26 cellular contexts compared by ENCODE assay signal in the genomic region with DNA sequence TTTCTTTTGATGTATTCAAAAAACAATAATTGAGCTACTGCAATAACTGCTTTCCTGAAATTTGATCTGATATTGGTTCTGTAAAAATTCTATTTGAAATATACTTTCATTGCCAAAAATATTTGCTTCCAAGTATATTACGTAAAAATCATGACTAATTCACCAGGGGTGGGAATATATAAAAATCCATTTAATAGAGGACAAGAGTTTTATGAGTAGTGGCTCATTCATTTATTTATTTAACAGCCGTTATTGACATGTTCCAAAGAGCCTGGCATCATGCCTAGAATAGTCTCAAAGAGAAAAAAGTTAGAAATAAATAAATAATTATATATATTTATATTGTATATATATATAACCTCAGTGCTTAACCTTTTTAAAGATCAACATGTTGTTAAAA.
A peak's percentile ranks its signal among the peaks of the same experiment; 100 is the strongest.
DNase-seq lines count a peak whose midpoint lies in the region; ATAC-seq and TF ChIP-seq lines count a peak whose summit lies in the region.
"Had no signal": no experiment of that assay in that cellular context is flagged by ENCODE, and none has a peak within 500 bp of the region (broad histone marks: within the 10 kb centered on the region; RNA-seq: fewer than 3 reads in every experiment).

No MANE protein-coding gene starts in this region.

- DNase-seq in DMS153 treated with DMSO at 0.1 percent for 48 hours (lab: John Stamatoyannopoulos, UW; ENCODE audit: unreplicated experiment): peak; percentile 48
- DNase-seq in HS-5 (ENCODE audit: low read depth): peak; percentile 2
- DNase-seq in NCI-H510A (lab: John Stamatoyannopoulos, UW): peak; percentile 10
- DNase-seq in fibroblast of mammary gland (ENCODE audit: low read depth): peak; percentile 9
- no peak for DNase-seq in nucleus accumbens (lab: John Stamatoyannopoulos, UW)
- no peak for DNase-seq in iPS-NIHi11 (ENCODE audit: low spot score)
- DNase-seq: activated CD4-positive, alpha-beta T cell treated with anti-CD3 and anti-CD28 coated beads for 4 hours; activated naive CD8-positive, alpha-beta T cell treated with anti-CD3 and anti-CD28 coated beads, Interleukin-2, amount 10 ng/mL, durations not matched to agents 7 days and 5 days; activated T-cell treated with anti-CD3 and anti-CD28 coated beads for 4 hours; GM23248; HFFc6; IMR-90; mesendoderm; MG63; NCI-H1436; NCI-H2171; Right ventricle myocardium superior; stimulated activated CD4-positive, alpha-beta T cell treated with anti-CD3 and anti-CD28 coated beads, Interleukin-12 subunit alpha, Interleukin-12 subunit beta, amount 100 ng/mL, for 4 hours; stimulated activated CD4-positive, alpha-beta T cell treated with anti-CD3 and anti-CD28 coated beads, Interleukin-4, amount 100 ng/mL, for 4 hours had no signal

- H3K4me3 ChIP-seq in fibroblast of mammary gland (ENCODE audit: control insufficient read depth, low read depth, low read length): no peak overlapping the region
- H3K4me3 ChIP-seq: gastroesophageal sphincter, GM23248, hepatocyte, MG63, neural progenitor cell, right atrium auricular region, suprapubic skin had no signal

- TF ChIP-seq CTCF in fibroblast of mammary gland (conservative IDR thresholded peaks at IDR 0.05; ENCODE audit: control insufficient read depth, insufficient read depth, low read depth, low read length): no peak

- no peak for ATAC-seq in HG03175 (IDR thresholded peaks at IDR 0.05; ENCODE audit: unreplicated experiment)
- ATAC-seq: gastroesophageal sphincter; stimulated activated memory B cell treated with anti-CD40 and anti-IgM and Interleukin-4, amounts not matched to agents 10 μg/mL and 1 μg/mL and 100 μg/mL, for 72 hours had no signal

Comparison
In these comparisons a context has a peak if more than half of its experiments do, and no peak if none do; other contexts are left out.
1. DNase-seq: peak in DMS153 treated with DMSO at 0.1 percent for 48 hours (single experiment), HS-5 (single experiment), NCI-H510A (single experiment) and fibroblast of mammary gland (single experiment); none in nucleus accumbens (0 of 56) and iPS-NIHi11 (single experiment).